ENCODE assay signal across 8 cellular contexts in genomic region chr17:77887110-77887463, GRCh38.
DNase-seq lines count a peak whose midpoint lies in the region; ATAC-seq and TF ChIP-seq lines count a peak whose summit lies in the region.

No MANE protein-coding gene starts in this region.

- no peak for TF ChIP-seq CTCF in CD4-positive, alpha-beta T cell (IDR thresholded peaks at IDR 0.05)

- peak overlapping the region; percentile 50; the same call in 1 of the 2 replicates for H3K4me3 ChIP-seq in SK-N-MC
- H3K4me3 ChIP-seq in esophagus (ENCODE audit: low read depth in 1 of 2, low read length in 2 of 2): peak overlapping the region in 1 of 2 donors; percentile 49

- intact Hi-C loops in CD4-positive, alpha-beta T cell (cut with DNase I, micrococcal nuclease): loop anchor here (5.0 to 10.0 kb wide), 3 partner anchors 52 to 220 kb away; no protein-coding TSS in a partner anchor
- intact Hi-C loops in posterior vena cava (cut with DNase I): no loop called here

- H3K4me1 ChIP-seq in esophagus (ENCODE audit: control insufficient read depth in 2 of 2, insufficient read depth in 2 of 2, low read length in 1 of 2): peaks cover 0 to 12% of the 10 kb centered on the region in 2 donors

- H3K36me3 Mint-ChIP-seq in CD4-positive, alpha-beta T cell (ENCODE audit: low read depth): peaks cover 4% of the 10 kb centered on the region

- no peaks in the 10 kb centered on the region for H3K36me3 ChIP-seq in SK-N-MC (ENCODE audit: insufficient read depth, low read length)
- no peaks in the 10 kb centered on the region for H3K36me3 ChIP-seq in esophagus (ENCODE audit: control insufficient read depth in 2 of 2, insufficient read depth in 2 of 2, low read length in 1 of 2)

- 55 to 61% methylated on average over 4 of the region's 4 CpGs for WGBS in esophagus, 2 donors

- no peak for ATAC-seq in CD4-positive, alpha-beta T cell (ENCODE audit: poor library complexity)
- ATAC-seq in HG03097 (IDR thresholded peaks at IDR 0.05; ENCODE audit: low FRiP score, unreplicated experiment) (no peak), GM19328 (IDR thresholded peaks at IDR 0.05; ENCODE audit: unreplicated experiment) (no peak), GM21619 (IDR thresholded peaks at IDR 0.05; ENCODE audit: unreplicated experiment) (no peak)

- H3K27me3 ChIP-seq in CD4-positive, alpha-beta T cell (ENCODE audit: control insufficient read depth, insufficient read depth, low read length): no peaks in the 10 kb centered on the region
- H3K27me3 ChIP-seq in esophagus (ENCODE audit: control insufficient read depth in 1 of 2, insufficient read depth in 2 of 2, low read length in 2 of 2): no peaks in the 10 kb centered on the region

- POLR2A ChIA-PET in CD4-positive, alpha-beta T cell (lab: Charles Lee): interaction anchor here (0.9 to 5.4 kb wide), 14 partner anchors 9 to 344 kb away, joined by 3 to 93 read pairs (median 6); partner anchors contain the start of gene TNRC6C

- no peaks in the 10 kb centered on the region for H3K9me3 ChIP-seq in CD4-positive, alpha-beta T cell (ENCODE audit: control insufficient read depth, low read length)
- H3K9me3 ChIP-seq in SK-N-MC (ENCODE audit: low read depth, low read length) (no peaks in the 10 kb centered on the region), esophagus (ENCODE audit: control insufficient read depth in 2 of 2, insufficient read depth in 1 of 2, low read depth in 1 of 2, low read length in 1 of 2) (no peaks in the 10 kb centered on the region)

- no peak for DNase-seq in CD4-positive, alpha-beta T cell
- DNase-seq in SK-N-MC (ENCODE audit: low read depth, low spot score) (no peak), posterior vena cava (ENCODE audit: low spot score) (peak; percentile 30), KG1 (lab: John Stamatoyannopoulos, UW) (no peak)

- no peaks in the 10 kb centered on the region for H3K9me3 Mint-ChIP-seq in CD4-positive, alpha-beta T cell

- no peaks in the 10 kb centered on the region for H3K27me3 Mint-ChIP-seq in CD4-positive, alpha-beta T cell

- H3K9ac ChIP-seq in SK-N-MC (ENCODE audit: insufficient read length): no peak overlapping the region

- CTCF ChIA-PET in CD4-positive, alpha-beta T cell (lab: Charles Lee): interaction anchor here (1.0 kb wide), 1 partner anchor 71 kb away, joined by 4 read pairs; the partner anchor contains the start of gene TNRC6C

- H3K4me3 Mint-ChIP-seq in CD4-positive, alpha-beta T cell: peak overlapping the region; percentile 95

- H3K27ac ChIP-seq in CD4-positive, alpha-beta T cell (ENCODE audit: low read depth, low read length): peak overlapping the region; percentile 93
- H3K27ac ChIP-seq in SK-N-MC: no peak overlapping the region
- H3K27ac ChIP-seq in esophagus (ENCODE audit: low read depth in 2 of 2, low read length in 1 of 2): peak overlapping the region; percentile 32 to 69

- peaks cover 58% of the 10 kb centered on the region for H3K4me1 Mint-ChIP-seq in CD4-positive, alpha-beta T cell (ENCODE audit: low read depth)

- H3K27ac Mint-ChIP-seq in CD4-positive, alpha-beta T cell: peak overlapping the region; percentile 99

Comparison
In these comparisons a context has a peak if more than half of its experiments do, and no peak if none do; other contexts are left out.
1. intact Hi-C loops: an anchor here in CD4-positive, alpha-beta T cell (5.0 to 10.0 kb wide); none called in posterior vena cava.